In genomic region chr13:42746846-42747245, GRCh38 we compare ENCODE assay signal across 26 cellular contexts. TPM values are rescaled to one million over a fixed set of nuclear protein-coding genes. Genes with fewer than 3 reads are reported as not detected.
A peak's percentile ranks its signal among the peaks of the same experiment; 100 is the strongest.
DNase-seq lines count a peak whose midpoint lies in the region; ATAC-seq and TF ChIP-seq lines count a peak whose summit lies in the region.
"Had no signal": no experiment of that assay in that cellular context is flagged by ENCODE, and none has a peak within 500 bp of the region (broad histone marks: within the 10 kb centered on the region; RNA-seq: fewer than 3 reads in every experiment).

No MANE protein-coding gene starts in this region.

- H3K27ac ChIP-seq in left ventricle myocardium inferior (replicated peaks): peak overlapping the region; percentile 75
- H3K27ac ChIP-seq in brain microvascular endothelial cell: peak overlapping the region; percentile 94
- peak overlapping the region; percentile 38 for H3K27ac ChIP-seq in mesenchymal stem cell (ENCODE audit: low read length, poor library complexity, severe bottlenecking)
- H3K27ac ChIP-seq: A549, cardiac muscle cell, right lobe of liver, SK-N-MC had no signal

- H2AK5ac ChIP-seq in mesenchymal stem cell (ENCODE audit: low read length, severe bottlenecking): no peak overlapping the region

- DNase-seq in left ventricle myocardium inferior (no peak), Right ventricle myocardium inferior (ENCODE audit: missing footprints) (no peak), brain microvascular endothelial cell (no peak), mesenchymal stem cell (no peak), progenitor cell of endocrine pancreas (ENCODE audit: low spot score, unreplicated experiment) (no peak), occipital lobe (lab: John Stamatoyannopoulos, UW) (no peak)
- DNase-seq: activated CD8-positive, alpha-beta memory T cell treated with anti-CD3 and anti-CD28 coated beads, Interleukin-2, amount 50 U/mL, for 48 hours; activated effector memory CD4-positive, alpha-beta T cell treated with Interleukin-2 at 50 U/mL for 16 hours; activated naive CD8-positive, alpha-beta T cell treated with anti-CD3 and anti-CD28 coated beads, Interleukin-2, amount 50 U/mL, for 24 hours; C1 segment of cervical spinal cord; effector CD4-positive, alpha-beta T cell; GDM1; KBM-7; NCI-H1092; NCI-H1930; right lobe of liver had no signal

- H3K23ac ChIP-seq in mesenchymal stem cell (ENCODE audit: low read length in 2 of 2): no peak overlapping the region

- no peaks in the 10 kb centered on the region for H3K79me1 ChIP-seq in mesenchymal stem cell (replicated peaks; ENCODE audit: low read length, poor library complexity, severe bottlenecking)

- no peak overlapping the region for H3K4me3 ChIP-seq in left ventricle myocardium inferior
- no peak overlapping the region for H3K4me3 ChIP-seq in brain microvascular endothelial cell (ENCODE audit: low read depth, low read length)
- H3K4me3 ChIP-seq in mesenchymal stem cell (ENCODE audit: insufficient read depth in 1 of 2, low read depth in 1 of 2, low read length in 2 of 2): no peak overlapping the region
- H3K4me3 ChIP-seq: A549, cardiac muscle cell, Peyer's patch, right lobe of liver, SK-N-MC had no signal

- H3K18ac ChIP-seq in mesenchymal stem cell (ENCODE audit: low read depth in 1 of 2, low read length in 2 of 2): no peak overlapping the region

- no peak overlapping the region for H3K4ac ChIP-seq in mesenchymal stem cell (ENCODE audit: low read depth in 1 of 2, low read length in 2 of 2)

- H2BK12ac ChIP-seq in mesenchymal stem cell (ENCODE audit: low read length in 2 of 2): no peak overlapping the region

- no peaks in the 10 kb centered on the region for H3K36me3 Mint-ChIP-seq in progenitor cell of endocrine pancreas (ENCODE audit: insufficient read depth)
- H3K36me3 Mint-ChIP-seq: stimulated activated effector memory CD8-positive, alpha-beta T cell treated with anti-CD3 and anti-CD28 coated beads, Interleukin-12 subunit alpha, Interleukin-12 subunit beta, amount 100 ng/mL, for 72 hours had no signal

- H3K9me3 Mint-ChIP-seq in progenitor cell of endocrine pancreas (ENCODE audit: low read depth): no peaks in the 10 kb centered on the region
- H3K9me3 Mint-ChIP-seq: activated naive CD8-positive, alpha-beta T cell treated with anti-CD3 and anti-CD28 coated beads, Interleukin-2, amount 50 U/mL, for 24 hours; stimulated activated effector memory CD8-positive, alpha-beta T cell treated with anti-CD3 and anti-CD28 coated beads, Interleukin-12 subunit alpha, Interleukin-12 subunit beta, amount 100 ng/mL, for 72 hours had no signal

- H2AFZ ChIP-seq in mesenchymal stem cell (ENCODE audit: low read depth, low read length): no peak overlapping the region

- WGBS in mesenchymal stem cell: 29% methylated on average over 1 of the region's 2 CpGs

- H3K4me1 Mint-ChIP-seq in progenitor cell of endocrine pancreas (ENCODE audit: low read depth): peaks cover 4% of the 10 kb centered on the region
- H3K4me1 Mint-ChIP-seq: stimulated activated effector memory CD8-positive, alpha-beta T cell treated with anti-CD3 and anti-CD28 coated beads, Interleukin-12 subunit alpha, Interleukin-12 subunit beta, amount 100 ng/mL, for 72 hours had no signal

- in situ Hi-C loops in brain microvascular endothelial cell (cut with HindIII; ENCODE audit: low pct_ligation_motif_present, low sequenced_read_pairs): no loop called here

- ATAC-seq in Right ventricle myocardium inferior: no peak
- no peak for ATAC-seq in GM18870 (IDR thresholded peaks at IDR 0.05; ENCODE audit: unreplicated experiment)
- no peak for ATAC-seq in HG02571 (IDR thresholded peaks at IDR 0.05; ENCODE audit: unreplicated experiment)
- ATAC-seq: A549; activated naive CD8-positive, alpha-beta T cell treated with anti-CD3 and anti-CD28 coated beads, Interleukin-2, amount 50 U/mL, for 24 hours; right lobe of liver; stimulated activated effector memory CD8-positive, alpha-beta T cell treated with anti-CD3 and anti-CD28 coated beads, Interleukin-12 subunit alpha, Interleukin-12 subunit beta, amount 100 ng/mL, for 72 hours had no signal

- H3K14ac ChIP-seq in mesenchymal stem cell (ENCODE audit: low read length in 2 of 2): no peak overlapping the region

- no peak overlapping the region for H2BK5ac ChIP-seq in mesenchymal stem cell (ENCODE audit: low read depth, low read length, poor library complexity, severe bottlenecking)

- H3K4me1 ChIP-seq in left ventricle myocardium inferior (peaks cover 17% of the 10 kb centered on the region), mesenchymal stem cell (ENCODE audit: control insufficient read depth, insufficient read depth, low read depth, low read length) (peaks cover 5% of the 10 kb centered on the region)
- H3K4me1 ChIP-seq: right lobe of liver had no signal

- no peak overlapping the region for H2BK120ac ChIP-seq in mesenchymal stem cell (ENCODE audit: low read depth, low read length)

- TF ChIP-seq CTCF in left ventricle myocardium inferior (IDR thresholded peaks at IDR 0.05; ENCODE audit: borderline replicate concordance): no peak
- TF ChIP-seq CTCF in brain microvascular endothelial cell (IDR thresholded peaks at IDR 0.05; ENCODE audit: low read depth, low read length, missing control alignments): no peak
- no peak for TF ChIP-seq CTCF in progenitor cell of endocrine pancreas (IDR thresholded peaks at IDR 0.05; ENCODE audit: unreplicated experiment)

- H3K27me3 Mint-ChIP-seq in progenitor cell of endocrine pancreas: peaks cover 23% of the 10 kb centered on the region

- H3K9me3 ChIP-seq in left ventricle myocardium inferior (replicated peaks) (no peaks in the 10 kb centered on the region), mesenchymal stem cell (ENCODE audit: control insufficient read depth, low read length) (no peaks in the 10 kb centered on the region)
- H3K9me3 ChIP-seq: A549, Peyer's patch, right lobe of liver had no signal

- H3K27ac Mint-ChIP-seq in progenitor cell of endocrine pancreas: no peak overlapping the region
- H3K27ac Mint-ChIP-seq: activated naive CD8-positive, alpha-beta T cell treated with anti-CD3 and anti-CD28 coated beads, Interleukin-2, amount 50 U/mL, for 24 hours; stimulated activated effector memory CD8-positive, alpha-beta T cell treated with anti-CD3 and anti-CD28 coated beads, Interleukin-12 subunit alpha, Interleukin-12 subunit beta, amount 100 ng/mL, for 72 hours had no signal

- H3K9ac ChIP-seq in mesenchymal stem cell (ENCODE audit: low read length): peak overlapping the region; percentile 56

- no peak overlapping the region for H4K8ac ChIP-seq in mesenchymal stem cell (ENCODE audit: low read length)

- no peak overlapping the region for H3K4me3 Mint-ChIP-seq in progenitor cell of endocrine pancreas (ENCODE audit: low read depth)
- H3K4me3 Mint-ChIP-seq: activated naive CD8-positive, alpha-beta T cell treated with anti-CD3 and anti-CD28 coated beads, Interleukin-2, amount 50 U/mL, for 24 hours; stimulated activated effector memory CD8-positive, alpha-beta T cell treated with anti-CD3 and anti-CD28 coated beads, Interleukin-12 subunit alpha, Interleukin-12 subunit beta, amount 100 ng/mL, for 72 hours had no signal

- intact Hi-C loops in left ventricle myocardium inferior (cut with micrococcal nuclease): no loop called here
- intact Hi-C loops in Right ventricle myocardium inferior (cut with DNase I): loop anchor here (5.0 kb wide), 1 partner anchor 40 kb away; no protein-coding TSS in a partner anchor

- no peak overlapping the region for H3K4me2 ChIP-seq in mesenchymal stem cell (ENCODE audit: low read length, poor library complexity, severe bottlenecking)
- H3K4me2 ChIP-seq: A549 had no signal

- H3K27me3 ChIP-seq in left ventricle myocardium inferior (ENCODE audit: low read depth) (no peaks in the 10 kb centered on the region), brain microvascular endothelial cell (replicated peaks) (no peaks in the 10 kb centered on the region), mesenchymal stem cell (ENCODE audit: control insufficient read depth in 1 of 2, insufficient read depth in 1 of 2, low read length in 2 of 2) (no peaks in the 10 kb centered on the region)
- H3K27me3 ChIP-seq: cardiac muscle cell, Peyer's patch, right lobe of liver had no signal

- H2BK15ac ChIP-seq in mesenchymal stem cell (ENCODE audit: low read depth, poor library complexity, severe bottlenecking): no peak overlapping the region

- H4K91ac ChIP-seq in mesenchymal stem cell (ENCODE audit: low read length): no peak overlapping the region

- H3K36me3 ChIP-seq in left ventricle myocardium inferior (no peaks in the 10 kb centered on the region), brain microvascular endothelial cell (replicated peaks) (no peaks in the 10 kb centered on the region), mesenchymal stem cell (ENCODE audit: control insufficient read depth in 1 of 2, insufficient read depth in 2 of 2, low read depth in 1 of 2, low read length in 2 of 2) (peaks cover 0 to 8% of the 10 kb centered on the region in 2 experiments)
- H3K36me3 ChIP-seq: cardiac muscle cell, Peyer's patch, right lobe of liver had no signal

RNA-seq across cellular contexts. Expression of gene FAM216B, which starts 34.5 kb away (rescaled TPM):
- 0.99 TPM for total RNA-seq in left ventricle myocardium inferior
- 3.1 TPM for total RNA-seq in Right ventricle myocardium inferior
- polyA plus RNA-seq in mesenchymal stem cell (2013, experiment 1 of 2): 0.37 TPM
- 0.45 TPM for polyA plus RNA-seq in mesenchymal stem cell (2013, experiment 2 of 2)
- not detected in 2 replicates for total RNA-seq in progenitor cell of endocrine pancreas
- total RNA-seq in occipital lobe: 0.78 TPM
- total RNA-seq: cardiac muscle cell; glomerular endothelial cell; right lobe of liver; T-helper 2 cell treated with Interferon-gamma antibody and Interleukin-4, amounts not matched to agents 100 ng/mL and 5 ng/mL, for 36 hours had no signal
- polyA plus RNA-seq: A549, cardiac muscle cell, esophagus had no signal

Comparison
In these comparisons a context has a peak if more than half of its experiments do, and no peak if none do; other contexts are left out.
1. H3K27ac ChIP-seq: peak in every context shown above with its lines; median percentile 94 in brain microvascular endothelial cell; 75 in left ventricle myocardium inferior; 38 in mesenchymal stem cell.